ENCODE assay signal across 15 cellular contexts in the genomic region with DNA sequence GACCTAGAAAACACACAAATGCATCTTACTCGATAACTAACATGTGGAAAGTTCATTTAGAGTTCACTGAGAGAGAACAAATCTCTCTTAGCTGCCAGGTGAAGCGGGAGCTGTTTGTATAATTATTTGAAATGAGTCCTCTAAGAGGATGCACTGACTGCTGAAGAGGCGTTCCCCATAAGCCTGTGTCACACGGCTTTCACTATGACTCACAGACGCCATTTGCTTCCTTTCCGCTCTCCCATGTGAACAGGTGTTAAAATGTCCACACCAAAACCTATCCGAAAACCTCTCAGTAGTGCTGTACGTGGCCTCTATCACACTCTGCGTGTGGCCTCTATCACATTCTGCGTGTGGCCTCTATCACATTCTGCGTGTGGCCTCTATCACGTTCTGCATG.
DNase-seq lines count a peak whose midpoint lies in the region; ATAC-seq, FAIRE-seq and TF ChIP-seq lines count a peak whose summit lies in the region.
"Had no signal": no experiment of that assay in that cellular context is flagged by ENCODE, and none has a peak within 500 bp of the region (broad histone marks: within the 10 kb centered on the region; RNA-seq: fewer than 3 reads in every experiment).

No MANE protein-coding gene starts in this region.

- no peaks in the 10 kb centered on the region for H3K4me1 Mint-ChIP-seq in activated CD4-positive, alpha-beta T cell treated with anti-CD3 and anti-CD28 coated beads for 36 hours
- H3K4me1 Mint-ChIP-seq in activated T-helper 17 cell treated with anti-CD3 and anti-CD28 coated beads, Interleukin-2, amount 50 U/mL, for 72 hours: no peaks in the 10 kb centered on the region
- no peaks in the 10 kb centered on the region for H3K4me1 Mint-ChIP-seq in natural killer cell

- FAIRE-seq in small intestine (lab: Jason Lieb, UNC): no peak

- H3K27me3 ChIP-seq in upper lobe of right lung (peaks cover 16% of the 10 kb centered on the region), small intestine (ENCODE audit: control insufficient read depth in 2 of 2, insufficient read depth in 2 of 2, low read length in 2 of 2) (no peaks in the 10 kb centered on the region)

- no peak overlapping the region for H3K4me3 ChIP-seq in upper lobe of right lung
- no peak overlapping the region for H3K4me3 ChIP-seq in small intestine (ENCODE audit: low read depth in 1 of 2, low read length in 2 of 2)
- H3K4me3 ChIP-seq: GM23248 had no signal

- no peaks in the 10 kb centered on the region for H3K9me3 Mint-ChIP-seq in activated CD4-positive, alpha-beta T cell treated with anti-CD3 and anti-CD28 coated beads for 36 hours (ENCODE audit: low read depth)
- no peaks in the 10 kb centered on the region for H3K9me3 Mint-ChIP-seq in activated T-helper 17 cell treated with anti-CD3 and anti-CD28 coated beads, Interleukin-2, amount 50 U/mL, for 72 hours
- peaks cover 0 to 1% of the 10 kb centered on the region in 2 donors for H3K9me3 Mint-ChIP-seq in natural killer cell

- H3K4me1 ChIP-seq in upper lobe of right lung: no peaks in the 10 kb centered on the region
- H3K4me1 ChIP-seq in small intestine (ENCODE audit: control insufficient read depth in 2 of 2, insufficient read depth in 1 of 2, low read depth in 1 of 2, low read length in 1 of 2): no peaks in the 10 kb centered on the region

- WGBS in small intestine, 3 donors: 77 to 91% (median 89%) methylated on average over 12 of the region's 12 CpGs

- peak; percentile 46 for DNase-seq in activated CD4-positive, alpha-beta T cell treated with anti-CD3 and anti-CD28 coated beads for 36 hours
- no peak for DNase-seq in activated CD4-positive, alpha-beta T cell treated with anti-CD3 and anti-CD28 coated beads, Interleukin-2, amount 50 U/mL, for 4 hours
- DNase-seq in MV-4-11 (lab: John Stamatoyannopoulos, UW) (peak; percentile 60), upper lobe of right lung (peak; percentile 3), small intestine (no peak), natural killer cell (no peak)
- DNase-seq: COR-L47, GM23248, HCEC 1CT, NCI-H2081 treated with DMSO at 0.1 percent for 48 hours, NCI-H446 treated with DMSO at 0.1 percent for 48 hours, NCI-H82, SHP77 treated with DMSO at 0.1 percent for 48 hours had no signal

- no peaks in the 10 kb centered on the region for H3K36me3 ChIP-seq in upper lobe of right lung
- H3K36me3 ChIP-seq in small intestine (ENCODE audit: control insufficient read depth in 2 of 2, insufficient read depth in 2 of 2, low read length in 2 of 2): no peaks in the 10 kb centered on the region

- CTCF ChIA-PET in activated CD4-positive, alpha-beta T cell treated with anti-CD3 and anti-CD28 coated beads for 36 hours (lab: Charles Lee): no interaction called here

- H3K36me3 Mint-ChIP-seq in activated CD4-positive, alpha-beta T cell treated with anti-CD3 and anti-CD28 coated beads for 36 hours (ENCODE audit: low read depth): no peaks in the 10 kb centered on the region
- no peaks in the 10 kb centered on the region for H3K36me3 Mint-ChIP-seq in activated T-helper 17 cell treated with anti-CD3 and anti-CD28 coated beads, Interleukin-2, amount 50 U/mL, for 72 hours (ENCODE audit: low read depth)
- H3K36me3 Mint-ChIP-seq in natural killer cell: no peaks in the 10 kb centered on the region

- H3K27ac Mint-ChIP-seq in activated CD4-positive, alpha-beta T cell treated with anti-CD3 and anti-CD28 coated beads for 36 hours: no peak overlapping the region
- H3K27ac Mint-ChIP-seq in activated T-helper 17 cell treated with anti-CD3 and anti-CD28 coated beads, Interleukin-2, amount 50 U/mL, for 72 hours: no peak overlapping the region
- no peak overlapping the region for H3K27ac Mint-ChIP-seq in natural killer cell

- no peaks in the 10 kb centered on the region for H3K9me3 ChIP-seq in upper lobe of right lung
- no peaks in the 10 kb centered on the region for H3K9me3 ChIP-seq in small intestine (ENCODE audit: control insufficient read depth, low read depth)

- peaks cover 5% of the 10 kb centered on the region for H3K27me3 Mint-ChIP-seq in activated CD4-positive, alpha-beta T cell treated with anti-CD3 and anti-CD28 coated beads for 36 hours
- H3K27me3 Mint-ChIP-seq in activated T-helper 17 cell treated with anti-CD3 and anti-CD28 coated beads, Interleukin-2, amount 50 U/mL, for 72 hours: peaks cover 15% of the 10 kb centered on the region
- peaks cover 2 to 18% of the 10 kb centered on the region in 2 donors for H3K27me3 Mint-ChIP-seq in natural killer cell (ENCODE audit: low read depth in 2 of 2)

- no peak overlapping the region for H3K4me3 Mint-ChIP-seq in activated CD4-positive, alpha-beta T cell treated with anti-CD3 and anti-CD28 coated beads for 36 hours
- no peak overlapping the region for H3K4me3 Mint-ChIP-seq in activated T-helper 17 cell treated with anti-CD3 and anti-CD28 coated beads, Interleukin-2, amount 50 U/mL, for 72 hours
- no peak overlapping the region for H3K4me3 Mint-ChIP-seq in natural killer cell

- intact Hi-C loops in activated CD4-positive, alpha-beta T cell treated with anti-CD3 and anti-CD28 coated beads for 36 hours (cut with DNase I, micrococcal nuclease): no loop called here
- intact Hi-C loops in upper lobe of right lung (cut with DNase I): no loop called here
- intact Hi-C loops in natural killer cell (cut with micrococcal nuclease): no loop called here

- POLR2A ChIA-PET in activated CD4-positive, alpha-beta T cell treated with anti-CD3 and anti-CD28 coated beads for 36 hours (lab: Charles Lee): no interaction called here

- no peak overlapping the region for H3K27ac ChIP-seq in upper lobe of right lung
- no peak overlapping the region for H3K27ac ChIP-seq in small intestine (ENCODE audit: low read depth in 1 of 2, low read length in 1 of 2)
- H3K27ac ChIP-seq: GM23248 had no signal

- no peak for TF ChIP-seq CTCF in upper lobe of right lung (IDR thresholded peaks at IDR 0.05)
- TF ChIP-seq CTCF in natural killer cell (IDR thresholded peaks at IDR 0.05): no peak

- peak; percentile 66 for ATAC-seq in activated CD4-positive, alpha-beta T cell treated with anti-CD3 and anti-CD28 coated beads for 36 hours
- ATAC-seq in activated T-helper 17 cell treated with anti-CD3 and anti-CD28 coated beads, Interleukin-2, amount 50 U/mL, for 72 hours (replicated peaks): peak; percentile 47
- ATAC-seq in upper lobe of right lung (no peak), natural killer cell (no peak)
- ATAC-seq: SK-N-SH treated with all-trans-retinoic acid at 6 μM for 48 hours had no signal

Comparison
In these comparisons a context has a peak if more than half of its experiments do, and no peak if none do; other contexts are left out.
1. DNase-seq: peak in activated CD4-positive, alpha-beta T cell treated with anti-CD3 and anti-CD28 coated beads for 36 hours (single experiment), MV-4-11 (single experiment) and upper lobe of right lung (single experiment); none in activated CD4-positive, alpha-beta T cell treated with anti-CD3 and anti-CD28 coated beads, Interleukin-2, amount 50 U/mL, for 4 hours (0 of 2), small intestine (single experiment) and natural killer cell (single experiment).
2. ATAC-seq: peak in activated CD4-positive, alpha-beta T cell treated with anti-CD3 and anti-CD28 coated beads for 36 hours (single experiment) and activated T-helper 17 cell treated with anti-CD3 and anti-CD28 coated beads, Interleukin-2, amount 50 U/mL, for 72 hours (single experiment); none in upper lobe of right lung (single experiment) and natural killer cell (0 of 3).